Comparison of ENCODE assay signal across 18 cellular contexts in genomic region chr2:130986890-130987493, GRCh38.
DNase-seq lines count a peak whose midpoint lies in the region; ATAC-seq lines count a peak whose summit lies in the region.
"Had no signal": no experiment of that assay in that cellular context is flagged by ENCODE, and none has a peak within 500 bp of the region (broad histone marks: within the 10 kb centered on the region; RNA-seq: fewer than 3 reads in every experiment).

No MANE protein-coding gene starts in this region.

- H3K36me3 ChIP-seq in SJCRH30 (no peaks in the 10 kb centered on the region), neuronal stem cell (replicated peaks in 1 of 2; ENCODE audit: control insufficient read depth in 2 of 2, insufficient read depth in 2 of 2, low read length in 2 of 2) (peaks cover 0 to 4% of the 10 kb centered on the region in 2 donors)
- H3K36me3 ChIP-seq in CD4-positive, alpha-beta memory T cell (ENCODE audit: insufficient read depth, low read length) = no peaks in the 10 kb centered on the region
- H3K36me3 ChIP-seq: BE2C had no signal

- H4K91ac ChIP-seq in neuronal stem cell (ENCODE audit: low read depth, low read length, poor library complexity) = no peak overlapping the region

- H2BK120ac ChIP-seq in neuronal stem cell (ENCODE audit: low read depth, low read length) = no peak overlapping the region

- H3K4ac ChIP-seq in neuronal stem cell (ENCODE audit: low read length) = peak overlapping the region; percentile 46

- no peaks in the 10 kb centered on the region for H3K36me3 Mint-ChIP-seq in CD4-positive, alpha-beta memory T cell
- H3K36me3 Mint-ChIP-seq: CD8-positive, alpha-beta memory T cell had no signal

- H3K79me1 ChIP-seq in neuronal stem cell (ENCODE audit: low read depth, low read length) = peaks cover 3% of the 10 kb centered on the region

- DNase-seq in DMS79 treated with DMSO at 0.1 percent for 48 hours (lab: John Stamatoyannopoulos, UW) (peak; percentile 58), SJCRH30 (peak in 1 of 2 experiments; percentile 5), neuronal stem cell (ENCODE audit: low spot score) (no peak), EL (no peak), dermis blood vessel endothelial cell (no peak), left cardiac atrium (no peak)
- no peak for DNase-seq in CD4-positive, alpha-beta memory T cell
- DNase-seq: BE2C; Calu3; CD8-positive, alpha-beta memory T cell; DMS153; Karpas-422; NCI-H2081 treated with DMSO at 0.1 percent for 48 hours; NCI-H446; PC-3; RPMI8226; SHP77 treated with DMSO at 0.1 percent for 48 hours; SK-N-SH had no signal

- H2BK15ac ChIP-seq in neuronal stem cell (ENCODE audit: low read length) = no peak overlapping the region

- H3K9me3 Mint-ChIP-seq in CD4-positive, alpha-beta memory T cell = peaks cover 0 to 3% (median 0%) of the 10 kb centered on the region in 8 donors
- H3K9me3 Mint-ChIP-seq: CD8-positive, alpha-beta memory T cell had no signal

- H3K27ac ChIP-seq in SJCRH30 (peak overlapping the region; percentile 53; the same call in 1 of the 2 replicates), neuronal stem cell (replicated peaks; ENCODE audit: low read length) (no peak overlapping the region)
- no peak overlapping the region for H3K27ac ChIP-seq in CD4-positive, alpha-beta memory T cell (ENCODE audit: low read depth, low read length)

- peaks cover 0 to 6% (median 3%) of the 10 kb centered on the region in 4 donors for H3K4me1 Mint-ChIP-seq in CD4-positive, alpha-beta memory T cell

- peaks cover 0 to 2% of the 10 kb centered on the region in 2 donors for H3K27me3 Mint-ChIP-seq in CD4-positive, alpha-beta memory T cell
- H3K27me3 Mint-ChIP-seq: CD8-positive, alpha-beta memory T cell had no signal

- H3K4me3 ChIP-seq in SJCRH30 = no peak overlapping the region
- H3K4me3 ChIP-seq in neuronal stem cell (ENCODE audit: low read length in 2 of 2) = no peak overlapping the region
- H3K4me3 ChIP-seq in CD4-positive, alpha-beta memory T cell (ENCODE audit: low read length in 2 of 2) = no peak overlapping the region

- H3K4me3 Mint-ChIP-seq in CD4-positive, alpha-beta memory T cell = no peak overlapping the region
- H3K4me3 Mint-ChIP-seq: CD8-positive, alpha-beta memory T cell had no signal

- no peak overlapping the region for H3K14ac ChIP-seq in neuronal stem cell (ENCODE audit: low read length)

- intact Hi-C loops in CD4-positive, alpha-beta memory T cell (cut with micrococcal nuclease) = no loop called here
- intact Hi-C loops in left cardiac atrium (cut with DNase I) = no loop called here

- H3K9ac ChIP-seq in neuronal stem cell (ENCODE audit: low read depth, low read length, poor library complexity) = no peak overlapping the region
- H3K9ac ChIP-seq: SK-N-SH had no signal

- H2AK5ac ChIP-seq in neuronal stem cell (ENCODE audit: low read depth, low read length) = no peak overlapping the region

- no peak overlapping the region for H3K4me2 ChIP-seq in neuronal stem cell (ENCODE audit: insufficient read depth, low read length, poor library complexity, severe bottlenecking)
- H3K4me2 ChIP-seq: SK-N-SH had no signal

- ATAC-seq in left cardiac atrium = no peak
- ATAC-seq: PC-3 had no signal

- no peak overlapping the region for H2AFZ ChIP-seq in neuronal stem cell (ENCODE audit: low read length)

- H2BK5ac ChIP-seq in neuronal stem cell (ENCODE audit: low read length) = no peak overlapping the region

- H3K27me3 ChIP-seq in SJCRH30 (no peaks in the 10 kb centered on the region), neuronal stem cell (ENCODE audit: control insufficient read depth in 3 of 3, insufficient read depth in 3 of 3, low read depth in 1 of 3, low read length in 3 of 3) (peaks cover 0 to 4% (median 0%) of the 10 kb centered on the region in 3 experiments)
- no peaks in the 10 kb centered on the region for H3K27me3 ChIP-seq in CD4-positive, alpha-beta memory T cell (ENCODE audit: insufficient read depth, low read length)
- H3K27me3 ChIP-seq: BE2C had no signal

- no peak overlapping the region for H3K27ac Mint-ChIP-seq in CD4-positive, alpha-beta memory T cell

- no CpG with 5 or more reads among the region's 11 CpGs for WGBS in neuronal stem cell (ENCODE audit: extremely low coverage in 2 of 2, insufficient read length in 2 of 2, insufficient replicate concordance in 1 of 2), 2 donors

- peaks cover 9% of the 10 kb centered on the region; the same call in 1 of the 2 replicates for H3K4me1 ChIP-seq in SJCRH30
- peaks cover 0 to 6% of the 10 kb centered on the region in 2 donors for H3K4me1 ChIP-seq in neuronal stem cell (ENCODE audit: control insufficient read depth in 2 of 2, insufficient read depth in 1 of 2, low read depth in 1 of 2, low read length in 2 of 2)
- no peaks in the 10 kb centered on the region for H3K4me1 ChIP-seq in CD4-positive, alpha-beta memory T cell (ENCODE audit: insufficient read depth, low read length)
- H3K4me1 ChIP-seq: BE2C had no signal

- H2BK12ac ChIP-seq in neuronal stem cell (ENCODE audit: low read length) = no peak overlapping the region

- POLR2A ChIA-PET in CD4-positive, alpha-beta memory T cell (lab: Charles Lee; ENCODE audit: partially characterized antibody) = no interaction called here

- H4K8ac ChIP-seq in neuronal stem cell (ENCODE audit: low read depth, low read length) = no peak overlapping the region

- H3K23ac ChIP-seq in neuronal stem cell (ENCODE audit: low read depth, low read length, poor library complexity) = no peak overlapping the region

- H3K18ac ChIP-seq in neuronal stem cell (ENCODE audit: low read length) = peak overlapping the region; percentile 24

- H3K9me3 ChIP-seq in SJCRH30 (replicated peaks) (no peaks in the 10 kb centered on the region), neuronal stem cell (replicated peaks in 1 of 2; ENCODE audit: control insufficient read depth in 2 of 2, insufficient read depth in 1 of 2, low read depth in 1 of 2, low read length in 2 of 2) (peaks cover 0 to 5% of the 10 kb centered on the region in 2 donors)
- no peaks in the 10 kb centered on the region for H3K9me3 ChIP-seq in CD4-positive, alpha-beta memory T cell (ENCODE audit: control insufficient read depth in 1 of 2, low read length in 2 of 2)
- H3K9me3 ChIP-seq: BE2C, SK-N-SH had no signal

- CTCF ChIA-PET in CD4-positive, alpha-beta memory T cell (lab: Charles Lee; ENCODE audit: partially characterized antibody) = no interaction called here
